In the genomic region with DNA sequence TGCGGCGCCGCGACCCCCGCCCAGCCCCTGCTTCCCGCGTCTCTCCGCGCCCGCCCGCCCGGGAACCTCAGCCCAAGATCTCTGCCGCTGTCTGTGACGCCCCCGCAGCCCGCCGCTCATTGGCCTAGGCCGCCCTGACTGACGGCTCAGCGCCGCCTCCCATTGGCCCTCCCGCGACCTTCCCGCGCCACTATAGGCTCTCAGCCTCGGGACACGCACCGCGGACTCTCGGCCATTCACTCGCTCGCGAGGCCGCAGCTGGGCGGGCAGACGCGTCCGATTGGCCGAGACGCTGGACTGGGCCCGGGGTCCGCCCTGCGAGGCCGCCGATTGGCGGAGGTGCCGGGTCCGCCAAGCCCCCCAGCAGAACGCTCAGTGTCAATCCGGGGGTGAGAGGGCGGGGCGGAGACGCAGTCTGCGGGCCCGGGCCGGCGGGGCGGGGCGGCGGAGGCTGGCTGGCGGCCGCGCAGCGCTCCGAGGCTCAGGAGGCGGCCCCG, we compare ENCODE assay signal across 8 cellular contexts. TPM values are rescaled to one million over a fixed set of nuclear protein-coding genes. Genes with fewer than 3 reads are reported as not detected.
DNase-seq lines count a peak whose midpoint lies in the region; ATAC-seq and TF ChIP-seq lines count a peak whose summit lies in the region.

A gene (minus strand): TSS at position 95 of the 497 bp plus-strand sequence. CDS start 215 bp downstream, outside the sequence.

- intact Hi-C loops in cardiac septum (cut with DNase I): loop anchor here (1.0 to 5.0 kb wide), 2 partner anchors 20 to 35 kb away; no protein-coding TSS in a partner anchor
- intact Hi-C loops in tibial artery (cut with DNase I; ENCODE audit: low total_unique reads): loop anchor here (5.0 kb wide), 1 partner anchor 35 kb away; no protein-coding TSS in a partner anchor

- no peaks in the 10 kb centered on the region for H3K9me3 ChIP-seq in parathyroid adenoma (ENCODE audit: control insufficient read depth, low read length)
- H3K9me3 ChIP-seq in tibial artery: no peaks in the 10 kb centered on the region

- H3K27me3 ChIP-seq in parathyroid adenoma (ENCODE audit: control insufficient read depth, insufficient read depth, low read length): no peaks in the 10 kb centered on the region
- no peaks in the 10 kb centered on the region for H3K27me3 ChIP-seq in tibial artery

- DNase-seq in GM13976 (ENCODE audit: low spot score) (peak; percentile 99), NCI-H146 treated with DMSO at 0.1 percent for 48 hours (lab: John Stamatoyannopoulos, UW; ENCODE audit: unreplicated experiment) (peak; percentile 97), T-helper 1 cell (peak; percentile 96 to 99 (median 97)), cardiac septum (ENCODE audit: low spot score) (peak; percentile 99), tibial artery (peak; percentile 98 to 100)

- peak within 1 kb of the TSS; percentile 82 for H2AFZ ChIP-seq in parathyroid adenoma

- H3K36me3 ChIP-seq in parathyroid adenoma (ENCODE audit: control insufficient read depth, insufficient read depth, low read length) (no peaks in the 10 kb centered on the region), tibial artery (no peaks in the 10 kb centered on the region)

- H3K9ac ChIP-seq in parathyroid adenoma: peak within 1 kb of the TSS; percentile 97

- 0 to 1% (median 0%) methylated on average over 35 to 65 of the region's 67 CpGs for WGBS in adipose tissue, 3 donors

- H3K27ac ChIP-seq in adipose tissue (ENCODE audit: low read depth, low read length): peak within 1 kb of the TSS; percentile 96
- peak within 1 kb of the TSS; percentile 100 for H3K27ac ChIP-seq in parathyroid adenoma
- peak within 1 kb of the TSS; percentile 94 for H3K27ac ChIP-seq in tibial artery

- TF ChIP-seq CTCF in GM13976 (IDR thresholded peaks at IDR 0.05; ENCODE audit: borderline replicate concordance, control extremely low read depth, extremely low read depth, insufficient read depth, missing control alignments): no peak
- TF ChIP-seq CTCF in parathyroid adenoma (IDR thresholded peaks at IDR 0.05): no peak
- TF ChIP-seq CTCF in tibial artery (IDR thresholded peaks at IDR 0.05): no peak

- in situ Hi-C loops in GM13976 (cut with MboI; ENCODE audit: low sequenced_read_pairs, unreplicated experiment): no loop called here

- H3K79me2 ChIP-seq in parathyroid adenoma: peaks cover 38% of the 10 kb centered on the region

- H3K4me1 ChIP-seq in parathyroid adenoma (peaks cover 45% of the 10 kb centered on the region), tibial artery (peaks cover 0 to 60% (median 51%) of the 10 kb centered on the region in 4 donors)

- ATAC-seq in HG02884 (IDR thresholded peaks at IDR 0.05; ENCODE audit: unreplicated experiment): peak; percentile 91

- H3K4me2 ChIP-seq in parathyroid adenoma (ENCODE audit: low read length): peak within 1 kb of the TSS; percentile 98

- H3K4me3 ChIP-seq in parathyroid adenoma (ENCODE audit: low read depth, low read length) (peak within 1 kb of the TSS; percentile 83), tibial artery (peak within 1 kb of the TSS; percentile 95 to 97)

RNA-seq across cellular contexts. Expression of the gene that starts here (rescaled TPM):
- 10 to 100 TPM; 29.8 to 95.5 (median 73.2) TPM for polyA plus RNA-seq in adipose tissue
- total RNA-seq in cardiac septum: 487 TPM

Comparison
In these comparisons a context has a peak if more than half of its experiments do, and no peak if none do; other contexts are left out.
1. Peak in every context shown above with its lines: DNase-seq, ATAC-seq, H3K4me3 ChIP-seq and H3K27ac ChIP-seq.